In genomic region chr12:72380441-72380840, GRCh38 we compare ENCODE assay signal across 8 cellular contexts.
"Had no signal": no experiment of that assay in that cellular context is flagged by ENCODE, and none has a peak within 500 bp of the region (broad histone marks: within the 10 kb centered on the region; RNA-seq: fewer than 3 reads in every experiment).

No MANE protein-coding gene starts in this region.

- H3K27ac ChIP-seq: HL-60, KMS-11 had no signal

- H3K27me3 Mint-ChIP-seq: IgD-negative memory B cell had no signal

- H3K36me3 Mint-ChIP-seq: IgD-negative memory B cell had no signal

- DNase-seq: IMR-90, KBM-7, KG1 had no signal

- H3K27ac Mint-ChIP-seq: IgD-negative memory B cell had no signal

- ATAC-seq: HepG2, K562 had no signal

- H3K9ac ChIP-seq: KMS-11 had no signal

- H3K4me3 ChIP-seq: K562 had no signal

- H3K4me2 ChIP-seq: KMS-11 had no signal
